ENCODE assay signal across 1 cellular context in genomic region chr2:219155054-219155644, GRCh38.
TF ChIP-seq lines count a peak whose summit lies in the region.

No MANE protein-coding gene starts in this region.

TF ChIP-seq in HepG2, 621 proteins besides CTCF, POLR2A, EP300 and RAD21:
- TF ChIP-seq PBX2 (CRISPR knock-in tag; IDR thresholded peaks at IDR 0.05) = no peak
- no peak for TF ChIP-seq ZNF44 (CRISPR knock-in tag; IDR thresholded peaks at IDR 0.05)
- TF ChIP-seq PHF21A (CRISPR knock-in tag; IDR thresholded peaks at IDR 0.05) = no peak
- TF ChIP-seq SOX5 (CRISPR knock-in tag; IDR thresholded peaks at IDR 0.05; ENCODE audit: borderline replicate concordance) = 0 out of 2 replicates have a peak, but pooled peaks have one; percentile 9
- TF ChIP-seq PRDM10 (CRISPR knock-in tag; IDR thresholded peaks at IDR 0.05; ENCODE audit: low read depth) = peak; percentile 63; the same call in 1 of the 2 replicates
- TF ChIP-seq TSC22D2 (CRISPR knock-in tag; IDR thresholded peaks at IDR 0.05; ENCODE audit: borderline replicate concordance) = 0 out of 2 replicates have a peak, but pooled peaks have one; percentile 44
- TF ChIP-seq CEBPG (CRISPR knock-in tag; IDR thresholded peaks at IDR 0.05) = 0 out of 2 replicates have a peak, but pooled peaks have one; percentile 11
- 0 out of 2 replicates have a peak, but pooled peaks have one; percentile 27 for TF ChIP-seq GATAD2A (CRISPR knock-in tag; IDR thresholded peaks at IDR 0.05)
- no peak for TF ChIP-seq ZNF33B (CRISPR knock-in tag; IDR thresholded peaks at IDR 0.05)
- TF ChIP-seq RNF219 (CRISPR knock-in tag; IDR thresholded peaks at IDR 0.05) = no peak
- TF ChIP-seq ZBTB3 (CRISPR knock-in tag; IDR thresholded peaks at IDR 0.05; ENCODE audit: borderline replicate concordance, low read depth) = no peak
- TF ChIP-seq ERF (CRISPR knock-in tag; IDR thresholded peaks at IDR 0.05) = 0 out of 2 replicates have a peak, but pooled peaks have one; percentile 26
- TF ChIP-seq ZBTB25 (CRISPR knock-in tag; IDR thresholded peaks at IDR 0.05) = peak; percentile 39; the same call in 1 of the 2 replicates
- TF ChIP-seq KLF16 (CRISPR knock-in tag; IDR thresholded peaks at IDR 0.05) = peak in 1 of 2 experiments; percentile 66; a peak in 1 of 4 replicates
- TF ChIP-seq STAG1 (CRISPR knock-in tag; IDR thresholded peaks at IDR 0.05) = peak; percentile 96
- TF ChIP-seq ZNF331 (CRISPR knock-in tag; IDR thresholded peaks at IDR 0.05) = 0 out of 2 replicates have a peak, but pooled peaks have one; percentile 20
- peak; percentile 96 for TF ChIP-seq SMC3 (IDR thresholded peaks at IDR 0.05; ENCODE audit: low read length)
- TF ChIP-seq CENPBD1 (CRISPR knock-in tag; IDR thresholded peaks at IDR 0.05; ENCODE audit: borderline replicate concordance, low read depth) = no peak
- TF ChIP-seq NFKB2 (CRISPR knock-in tag; IDR thresholded peaks at IDR 0.05; ENCODE audit: borderline replicate concordance) = no peak
